Comparison of ENCODE assay signal across 19 cellular contexts in genomic region chr18:36194719-36195315, GRCh38.
"Had no signal": no experiment of that assay in that cellular context is flagged by ENCODE, and none has a peak within 500 bp of the region (broad histone marks: within the 10 kb centered on the region; RNA-seq: fewer than 3 reads in every experiment).

No MANE protein-coding gene starts in this region.

- H3K4me3 Mint-ChIP-seq: endodermal cell, mesothelial cell of epicardium, natural killer cell, neural crest cell had no signal

- H2AFZ ChIP-seq: hepatocyte had no signal

- H3K4me2 ChIP-seq: hepatocyte had no signal

- H3K27ac ChIP-seq: coronary artery, foreskin keratinocyte, hepatocyte, right atrium auricular region, stomach, thoracic aorta, transverse colon had no signal

- H3K36me3 Mint-ChIP-seq: mesothelial cell of epicardium, natural killer cell had no signal

- ATAC-seq: foreskin keratinocyte, natural killer cell had no signal

- H3K27me3 ChIP-seq: foreskin keratinocyte, hepatocyte, right atrium auricular region, stomach, transverse colon had no signal

- H3K9me3 Mint-ChIP-seq: endodermal cell, mesothelial cell of epicardium, natural killer cell, neural crest cell had no signal

- H3K9me3 ChIP-seq: right atrium auricular region, stomach, thoracic aorta, transverse colon had no signal

- H3K4me3 ChIP-seq: coronary artery, hepatocyte, right atrium auricular region, stomach, thoracic aorta, transverse colon had no signal

- H3K4me1 Mint-ChIP-seq: endodermal cell, mesothelial cell of epicardium, natural killer cell, neural crest cell had no signal

- DNase-seq: effector CD4-positive, alpha-beta T cell; endodermal cell; erythroblast; foreskin keratinocyte; kidney; left cardiac atrium; natural killer cell; posterior cingulate gyrus; small intestine; stimulated activated CD4-positive, alpha-beta T cell treated with anti-CD3 and anti-CD28 coated beads, Interleukin-12 subunit alpha, Interleukin-12 subunit beta, amount 100 ng/mL, for 4 hours; stimulated activated naive CD4-positive, alpha-beta T cell; stomach; transverse colon had no signal

- H3K27ac Mint-ChIP-seq: endodermal cell, mesothelial cell of epicardium, natural killer cell had no signal

- H3K4me1 ChIP-seq: foreskin keratinocyte, right atrium auricular region, stomach, transverse colon had no signal

- H3K36me3 ChIP-seq: right atrium auricular region, stomach, thoracic aorta, transverse colon had no signal
